ENCODE assay signal across 1 cellular context in genomic region chr1:46221749-46222148, GRCh38.
TF ChIP-seq lines count a peak whose summit lies in the region.

No MANE protein-coding gene starts in this region.

TF ChIP-seq in WTC11, 78 proteins besides CTCF, POLR2A, EP300 and RAD21:
- TF ChIP-seq ZNF263 (CRISPR knock-in tag; IDR thresholded peaks at IDR 0.05; ENCODE audit: low read depth) (no peak), PREB (CRISPR knock-in tag; IDR thresholded peaks at IDR 0.05; ENCODE audit: borderline replicate concordance) (no peak), ZNF281 (CRISPR knock-in tag; IDR thresholded peaks at IDR 0.05) (no peak), ARID4B (CRISPR knock-in tag; IDR thresholded peaks at IDR 0.05; ENCODE audit: borderline replicate concordance) (no peak), AFF4 (CRISPR knock-in tag; IDR thresholded peaks at IDR 0.05; ENCODE audit: borderline replicate concordance) (no peak), MXD4 (CRISPR knock-in tag; IDR thresholded peaks at IDR 0.05; ENCODE audit: borderline replicate concordance) (no peak), RORB (CRISPR knock-in tag; IDR thresholded peaks at IDR 0.05) (no peak), E2F4 (CRISPR knock-in tag; IDR thresholded peaks at IDR 0.05; ENCODE audit: borderline replicate concordance, low read depth) (no peak)
